8 cellular contexts compared by ENCODE assay signal in genomic region chr6:26576929-26577719, GRCh38. TPM values are rescaled to one million over a fixed set of nuclear protein-coding genes. Genes with fewer than 3 reads are reported as not detected.
A peak's percentile ranks its signal among the peaks of the same experiment; 100 is the strongest.
DNase-seq lines count a peak whose midpoint lies in the region; ATAC-seq, FAIRE-seq and TF ChIP-seq lines count a peak whose summit lies in the region.

No MANE protein-coding gene starts in this region.

- peaks cover 14% of the 10 kb centered on the region for H3K4me1 Mint-ChIP-seq in activated T-helper 17 cell treated with anti-CD3 and anti-CD28 coated beads, Interleukin-2, amount 50 U/mL, for 72 hours

- TF ChIP-seq POLR2A in GM12892 (IDR thresholded peaks at IDR 0.05; ENCODE audit: low read depth, low read length), result no peak

- intact Hi-C loops in head of caudate nucleus (cut with DNase I), result no loop called here

- peaks cover 16% of the 10 kb centered on the region for H3K36me3 Mint-ChIP-seq in activated T-helper 17 cell treated with anti-CD3 and anti-CD28 coated beads, Interleukin-2, amount 50 U/mL, for 72 hours (ENCODE audit: low read depth)

- H3K36me3 ChIP-seq in rectal smooth muscle tissue (ENCODE audit: control insufficient read depth, insufficient read depth, low read length), result no peaks in the 10 kb centered on the region

- H3K9me3 Mint-ChIP-seq in activated T-helper 17 cell treated with anti-CD3 and anti-CD28 coated beads, Interleukin-2, amount 50 U/mL, for 72 hours, result peaks cover 5% of the 10 kb centered on the region

- no peaks in the 10 kb centered on the region for H3K4me1 ChIP-seq in rectal smooth muscle tissue (ENCODE audit: control insufficient read depth, insufficient read depth, low read length)

- H3K4me3 Mint-ChIP-seq in activated T-helper 17 cell treated with anti-CD3 and anti-CD28 coated beads, Interleukin-2, amount 50 U/mL, for 72 hours, result peak overlapping the region; percentile 82

- peak overlapping the region; percentile 42 for H3K4me3 ChIP-seq in rectal smooth muscle tissue (ENCODE audit: low read length)

- no peaks in the 10 kb centered on the region for H3K27me3 Mint-ChIP-seq in activated T-helper 17 cell treated with anti-CD3 and anti-CD28 coated beads, Interleukin-2, amount 50 U/mL, for 72 hours

- H3K27ac Mint-ChIP-seq in activated T-helper 17 cell treated with anti-CD3 and anti-CD28 coated beads, Interleukin-2, amount 50 U/mL, for 72 hours, result peak overlapping the region; percentile 96

- peak; percentile 74 for ATAC-seq in activated T-helper 17 cell treated with anti-CD3 and anti-CD28 coated beads, Interleukin-2, amount 50 U/mL, for 72 hours (replicated peaks)

- H3K27ac ChIP-seq in rectal smooth muscle tissue (ENCODE audit: low read depth, low read length), result no peak overlapping the region

- no peak for DNase-seq in GM12892 (ENCODE audit: insufficient read length)
- peak; percentile 97 for DNase-seq in OCI-M1 (lab: John Stamatoyannopoulos, UW)
- DNase-seq in head of caudate nucleus, result peak in 31 of 42 donors; percentile 19 to 80 (median 50)
- DNase-seq in GM19238 (ENCODE audit: insufficient read length, low spot score), result no peak
- DNase-seq in D341Med (ENCODE audit: low spot score), result no peak
- no peak for DNase-seq in SW 1271 (lab: John Stamatoyannopoulos, UW)

- peak; percentile 74 for FAIRE-seq in GM12892 (lab: Jason Lieb, UNC)

- no peak overlapping the region for H3K9ac ChIP-seq in rectal smooth muscle tissue (ENCODE audit: low read length)

- H3K27me3 ChIP-seq in rectal smooth muscle tissue (ENCODE audit: control insufficient read depth, insufficient read depth, low read length), result peaks cover 6% of the 10 kb centered on the region

RNA-seq across cellular contexts. Expression of gene ABT1, which starts 19.6 kb away (rescaled TPM):
- 17.6 TPM for polyA plus RNA-seq in GM12892 (2012; ENCODE audit: missing spikeins)
- total RNA-seq in activated T-helper 17 cell treated with anti-CD3 and anti-CD28 coated beads, Interleukin-2, amount 50 U/mL, for 72 hours, result 10 to 100 TPM; 24.5 to 30.0 TPM

RNA-seq across cellular contexts. Expression of gene HMGN4, which starts 39.0 kb away (rescaled TPM):
- polyA plus RNA-seq in GM12892 (2012; ENCODE audit: missing spikeins), result 93.1 TPM
- 10 to 100 TPM; 84.3 to 90.3 TPM for total RNA-seq in activated T-helper 17 cell treated with anti-CD3 and anti-CD28 coated beads, Interleukin-2, amount 50 U/mL, for 72 hours

Comparison
In these comparisons a context has a peak if more than half of its experiments do, and no peak if none do; other contexts are left out.
1. DNase-seq: peak in OCI-M1 (single experiment) and head of caudate nucleus (31 of 42); none in GM12892 (single experiment), GM19238 (single experiment), D341Med (single experiment) and SW 1271 (0 of 2).